9 cellular contexts compared by ENCODE assay signal in genomic region chr11:67120456-67120855, GRCh38. TPM values are rescaled to one million over a fixed set of nuclear protein-coding genes. Genes with fewer than 3 reads are reported as not detected.
DNase-seq lines count a peak whose midpoint lies in the region; ATAC-seq lines count a peak whose summit lies in the region.
"Had no signal": no experiment of that assay in that cellular context is flagged by ENCODE, and none has a peak within 500 bp of the region (broad histone marks: within the 10 kb centered on the region; RNA-seq: fewer than 3 reads in every experiment).

No MANE protein-coding gene starts in this region.

- H3K4me3 ChIP-seq in HUES6 (ENCODE audit: low read depth, low read length): peak overlapping the region; percentile 97
- H3K4me3 ChIP-seq in iPS-18c (ENCODE audit: insufficient read depth, low read depth, low read length): peak overlapping the region; percentile 96

- ATAC-seq in activated CD8-positive, alpha-beta T cell treated with anti-CD3 and anti-CD28 coated beads, Interleukin-2, amount 10 ng/mL, durations not matched to agents 7 days and 5 days: no peak
- ATAC-seq in stimulated activated naive B cell treated with anti-CD40 and anti-IgM and Interleukin-4, amounts not matched to agents 10 μg/mL and 1 μg/mL and 100 μg/mL, for 72 hours (replicated peaks): no peak

- POLR2A ChIA-PET in activated CD8-positive, alpha-beta T cell treated with anti-CD3 and anti-CD28 coated beads, Interleukin-2, amount 10 ng/mL, durations not matched to agents 7 days and 5 days (lab: Charles Lee): interaction anchor here (5.5 kb wide), 1 partner anchor 15 kb away, joined by 24 read pairs; no protein-coding TSS in a partner anchor

- peaks cover 8% of the 10 kb centered on the region for H3K36me3 ChIP-seq in HUES6 (ENCODE audit: control insufficient read depth, insufficient read depth, low read length)

- peaks cover 34% of the 10 kb centered on the region for H3K36me3 Mint-ChIP-seq in activated CD8-positive, alpha-beta T cell treated with anti-CD3 and anti-CD28 coated beads, Interleukin-2, amount 10 ng/mL, durations not matched to agents 7 days and 5 days (ENCODE audit: low read depth)
- H3K36me3 Mint-ChIP-seq in stimulated activated naive B cell treated with anti-CD40 and anti-IgM and Interleukin-4, amounts not matched to agents 10 μg/mL and 1 μg/mL and 100 μg/mL, for 72 hours: peaks cover 16% of the 10 kb centered on the region in 2 donors

- H3K9ac ChIP-seq in HUES6 (ENCODE audit: low read length): peak overlapping the region; percentile 94

- H3K9me3 Mint-ChIP-seq in activated CD8-positive, alpha-beta T cell treated with anti-CD3 and anti-CD28 coated beads, Interleukin-2, amount 10 ng/mL, durations not matched to agents 7 days and 5 days (ENCODE audit: insufficient read depth): no peaks in the 10 kb centered on the region
- H3K9me3 Mint-ChIP-seq in stimulated activated naive B cell treated with anti-CD40 and anti-IgM and Interleukin-4, amounts not matched to agents 10 μg/mL and 1 μg/mL and 100 μg/mL, for 72 hours: no peaks in the 10 kb centered on the region

- H3K4me1 Mint-ChIP-seq in activated CD8-positive, alpha-beta T cell treated with anti-CD3 and anti-CD28 coated beads, Interleukin-2, amount 10 ng/mL, durations not matched to agents 7 days and 5 days (ENCODE audit: low read depth): peaks cover 24% of the 10 kb centered on the region
- peaks cover 11 to 33% of the 10 kb centered on the region in 2 donors for H3K4me1 Mint-ChIP-seq in stimulated activated naive B cell treated with anti-CD40 and anti-IgM and Interleukin-4, amounts not matched to agents 10 μg/mL and 1 μg/mL and 100 μg/mL, for 72 hours

- H3K27me3 Mint-ChIP-seq in activated CD8-positive, alpha-beta T cell treated with anti-CD3 and anti-CD28 coated beads, Interleukin-2, amount 10 ng/mL, durations not matched to agents 7 days and 5 days (ENCODE audit: low read depth): no peaks in the 10 kb centered on the region
- no peaks in the 10 kb centered on the region for H3K27me3 Mint-ChIP-seq in stimulated activated naive B cell treated with anti-CD40 and anti-IgM and Interleukin-4, amounts not matched to agents 10 μg/mL and 1 μg/mL and 100 μg/mL, for 72 hours

- peak overlapping the region; percentile 96 for H3K27ac Mint-ChIP-seq in activated CD8-positive, alpha-beta T cell treated with anti-CD3 and anti-CD28 coated beads, Interleukin-2, amount 10 ng/mL, durations not matched to agents 7 days and 5 days
- H3K27ac Mint-ChIP-seq in stimulated activated naive B cell treated with anti-CD40 and anti-IgM and Interleukin-4, amounts not matched to agents 10 μg/mL and 1 μg/mL and 100 μg/mL, for 72 hours: peak overlapping the region; percentile 98

- H3K27ac ChIP-seq in HUES6 (ENCODE audit: low read depth, low read length): peak overlapping the region; percentile 81; the same call in 1 of the 2 replicates

- H3K4me3 Mint-ChIP-seq in activated CD8-positive, alpha-beta T cell treated with anti-CD3 and anti-CD28 coated beads, Interleukin-2, amount 10 ng/mL, durations not matched to agents 7 days and 5 days: peak overlapping the region; percentile 99
- H3K4me3 Mint-ChIP-seq in stimulated activated naive B cell treated with anti-CD40 and anti-IgM and Interleukin-4, amounts not matched to agents 10 μg/mL and 1 μg/mL and 100 μg/mL, for 72 hours: peak overlapping the region; percentile 99

- no peak for DNase-seq in activated CD8-positive, alpha-beta T cell treated with anti-CD3 and anti-CD28 coated beads, Interleukin-2, amount 10 ng/mL, durations not matched to agents 7 days and 5 days
- no peak for DNase-seq in stimulated activated naive B cell treated with anti-CD40 and anti-IgM and Interleukin-4, amounts not matched to agents 10 μg/mL and 1 μg/mL and 100 μg/mL, for 72 hours
- DNase-seq in activated CD8-positive, alpha-beta memory T cell treated with anti-CD3 and anti-CD28 coated beads, Interleukin-2, amount 50 U/mL, for 4 hours: no peak
- DNase-seq in NCI-H2081 (lab: John Stamatoyannopoulos, UW) (no peak), NOMO-1 treated with dmso at 0.1 percent for 144 hours (lab: John Stamatoyannopoulos, UW; ENCODE audit: unreplicated experiment) (no peak), HuH-7.5 (ENCODE audit: low spot score) (no peak)
- DNase-seq: NCI-H524 treated with DMSO at 0.1 percent for 48 hours had no signal

- peaks cover 21% of the 10 kb centered on the region for H3K4me1 ChIP-seq in HUES6 (ENCODE audit: control insufficient read depth, insufficient read depth, low read length)

- H3K9me3 ChIP-seq in HUES6 (ENCODE audit: control insufficient read depth, insufficient read depth, low read depth, low read length): no peaks in the 10 kb centered on the region
- no peaks in the 10 kb centered on the region for H3K9me3 ChIP-seq in iPS-18c (ENCODE audit: control insufficient read depth, insufficient read depth, low read length)

- CTCF ChIA-PET in activated CD8-positive, alpha-beta T cell treated with anti-CD3 and anti-CD28 coated beads, Interleukin-2, amount 10 ng/mL, durations not matched to agents 7 days and 5 days (lab: Charles Lee): no interaction called here

- no peaks in the 10 kb centered on the region for H3K27me3 ChIP-seq in HUES6 (ENCODE audit: control insufficient read depth, insufficient read depth, low read length)

RNA-seq across cellular contexts. Expression of gene KDM2A, which starts 1.4 kb away (rescaled TPM):
- 10 to 100 TPM; 90.3 to 93.1 TPM for total RNA-seq in activated CD8-positive, alpha-beta T cell treated with anti-CD3 and anti-CD28 coated beads, Interleukin-2, amount 10 ng/mL, durations not matched to agents 7 days and 5 days
